ENCODE assay signal across 14 cellular contexts in the genomic region with DNA sequence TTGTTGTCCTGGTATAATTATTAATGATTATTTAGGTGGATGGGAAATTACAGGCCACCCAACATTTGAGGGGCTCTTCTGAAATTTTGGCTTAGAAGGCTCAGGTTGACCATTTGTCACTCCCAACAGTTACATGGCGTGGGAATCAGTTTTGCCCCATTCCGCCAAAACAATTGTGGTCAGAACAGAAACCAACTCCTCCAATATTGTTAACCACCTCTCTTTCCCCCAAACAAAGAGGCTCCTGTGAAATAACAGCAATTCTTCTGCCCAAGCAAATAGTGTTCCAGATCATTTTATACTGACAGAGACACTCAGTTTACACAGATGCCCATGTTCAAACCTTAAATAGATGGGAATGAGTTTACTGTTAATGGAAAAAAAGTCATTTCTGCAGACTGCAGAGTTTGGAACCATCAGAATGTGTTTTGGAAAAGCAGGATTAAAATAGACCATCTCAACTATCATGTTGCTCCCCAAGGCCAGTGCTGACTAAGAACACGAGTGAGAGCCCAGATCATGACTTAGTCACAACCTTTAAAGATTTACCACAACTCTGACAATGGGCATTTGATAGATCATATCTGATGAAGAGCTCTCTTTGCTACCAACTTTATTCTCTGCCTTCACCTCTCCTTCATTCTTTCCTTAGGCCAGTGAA.
DNase-seq lines count a peak whose midpoint lies in the region; ATAC-seq, FAIRE-seq and TF ChIP-seq lines count a peak whose summit lies in the region.
"Had no signal": no experiment of that assay in that cellular context is flagged by ENCODE, and none has a peak within 500 bp of the region (broad histone marks: within the 10 kb centered on the region; RNA-seq: fewer than 3 reads in every experiment).

No MANE protein-coding gene starts in this region.

- peaks cover 3% of the 10 kb centered on the region for H3K27me3 Mint-ChIP-seq in activated T-helper 17 cell treated with anti-CD3 and anti-CD28 coated beads, Interleukin-2, amount 50 U/mL, for 72 hours
- H3K27me3 Mint-ChIP-seq in stimulated activated naive CD8-positive, alpha-beta T cell treated with anti-CD3 and anti-CD28 coated beads, Interleukin-15, amount 100 ng/mL, for 72 hours, result peaks cover 6% of the 10 kb centered on the region

- H3K9ac ChIP-seq in mammary epithelial cell (ENCODE audit: insufficient read depth, low read length), result no peak overlapping the region

- intact Hi-C loops in mammary epithelial cell (cut with micrococcal nuclease) (no loop called here), breast epithelium (cut with DNase I; ENCODE audit: low total_unique reads) (no loop called here), psoas muscle (cut with DNase I) (no loop called here)

- H3K4me1 ChIP-seq in mammary epithelial cell (ENCODE audit: insufficient read depth, low read length) (peaks cover 10% of the 10 kb centered on the region), breast epithelium (no peaks in the 10 kb centered on the region), psoas muscle (no peaks in the 10 kb centered on the region)
- H3K4me1 ChIP-seq: ascending aorta had no signal

- H2AFZ ChIP-seq in mammary epithelial cell (ENCODE audit: low read depth, low read length), result no peak overlapping the region

- H3K4me3 Mint-ChIP-seq in activated T-helper 17 cell treated with anti-CD3 and anti-CD28 coated beads, Interleukin-2, amount 50 U/mL, for 72 hours, result no peak overlapping the region
- H3K4me3 Mint-ChIP-seq in stimulated activated naive CD8-positive, alpha-beta T cell treated with anti-CD3 and anti-CD28 coated beads, Interleukin-15, amount 100 ng/mL, for 72 hours, result no peak overlapping the region

- 65% methylated on average over 3 of the region's 3 CpGs for WGBS in mammary epithelial cell (ENCODE audit: low coverage, missing lambda C conversion rate)
- WGBS in psoas muscle, 3 donors, result 70 to 74% (median 71%) methylated on average over 3 of the region's 3 CpGs

- H3K9me3 ChIP-seq in mammary epithelial cell (replicated peaks; ENCODE audit: insufficient read depth, low read length) (no peaks in the 10 kb centered on the region), breast epithelium (no peaks in the 10 kb centered on the region), psoas muscle (no peaks in the 10 kb centered on the region)
- H3K9me3 ChIP-seq: ascending aorta had no signal

- no peak overlapping the region for H3K27ac Mint-ChIP-seq in activated T-helper 17 cell treated with anti-CD3 and anti-CD28 coated beads, Interleukin-2, amount 50 U/mL, for 72 hours
- no peak overlapping the region for H3K27ac Mint-ChIP-seq in stimulated activated naive CD8-positive, alpha-beta T cell treated with anti-CD3 and anti-CD28 coated beads, Interleukin-15, amount 100 ng/mL, for 72 hours

- no peaks in the 10 kb centered on the region for H3K36me3 ChIP-seq in mammary epithelial cell (ENCODE audit: insufficient read depth, low read length)
- H3K36me3 ChIP-seq in breast epithelium, result peaks cover 5% of the 10 kb centered on the region
- H3K36me3 ChIP-seq in psoas muscle (ENCODE audit: insufficient read depth in 1 of 2, low read depth in 1 of 2), result peaks cover 0 to 26% of the 10 kb centered on the region in 2 donors

- ATAC-seq in HG02981 (IDR thresholded peaks at IDR 0.05; ENCODE audit: unreplicated experiment), result peak; percentile 73
- ATAC-seq in activated T-helper 17 cell treated with anti-CD3 and anti-CD28 coated beads, Interleukin-2, amount 50 U/mL, for 72 hours (replicated peaks), result peak; percentile 80
- peak; percentile 58 for ATAC-seq in stimulated activated naive CD8-positive, alpha-beta T cell treated with anti-CD3 and anti-CD28 coated beads, Interleukin-15, amount 100 ng/mL, for 72 hours
- no peak for ATAC-seq in psoas muscle

- H3K27me3 ChIP-seq in mammary epithelial cell (ENCODE audit: insufficient read depth, low read length) (no peaks in the 10 kb centered on the region), breast epithelium (no peaks in the 10 kb centered on the region), psoas muscle (ENCODE audit: insufficient read depth in 3 of 3, low read length in 2 of 3) (no peaks in the 10 kb centered on the region)
- H3K27me3 ChIP-seq: ascending aorta had no signal

- H3K4me3 ChIP-seq in mammary epithelial cell (replicated peaks in 1 of 3; ENCODE audit: insufficient read depth in 1 of 3, low read depth in 2 of 3, low read length in 3 of 3) (no peak overlapping the region), breast epithelium (no peak overlapping the region), psoas muscle (no peak overlapping the region)
- H3K4me3 ChIP-seq: ascending aorta had no signal

- no TSS peak for BruUV-seq in mammary epithelial cell (replicated peaks; lab: Mats Ljungman, UMichigan)

- H3K4me2 ChIP-seq in mammary epithelial cell (ENCODE audit: insufficient read depth, low read depth, low read length), result no peak overlapping the region

- DNase-seq in mammary epithelial cell, result peak; percentile 76
- DNase-seq in breast epithelium (ENCODE audit: low spot score in 2 of 2), result no peak
- no peak for DNase-seq in stimulated activated naive CD8-positive, alpha-beta T cell treated with anti-CD3 and anti-CD28 coated beads, Interleukin-15, amount 100 ng/mL, for 72 hours
- no peak for DNase-seq in psoas muscle
- DNase-seq in D721Med (ENCODE audit: insufficient read length, low spot score), result no peak
- no peak for DNase-seq in COR-L47 (lab: John Stamatoyannopoulos, UW)
- DNase-seq: activated CD4-positive, alpha-beta T cell treated with anti-CD3 and anti-CD28 coated beads for 4 hours; midbrain; NCI-H1105; stimulated activated CD4-positive, alpha-beta T cell treated with anti-CD3 and anti-CD28 coated beads, Interleukin-12 subunit alpha, Interleukin-12 subunit beta, amount 100 ng/mL, for 4 hours had no signal

- no peak for TF ChIP-seq POLR2A in breast epithelium (IDR thresholded peaks at IDR 0.05)

- in situ Hi-C loops in mammary epithelial cell (cut with MboI; ENCODE audit: low sequenced_read_pairs in 2 of 2), result no loop called here

- dilution Hi-C loops in mammary epithelial cell (cut with HindIII; ENCODE audit: low sequenced_read_pairs), result no loop called here

- no peaks in the 10 kb centered on the region for H3K4me1 Mint-ChIP-seq in activated T-helper 17 cell treated with anti-CD3 and anti-CD28 coated beads, Interleukin-2, amount 50 U/mL, for 72 hours
- peaks cover 9% of the 10 kb centered on the region for H3K4me1 Mint-ChIP-seq in stimulated activated naive CD8-positive, alpha-beta T cell treated with anti-CD3 and anti-CD28 coated beads, Interleukin-15, amount 100 ng/mL, for 72 hours

- CTCF ChIA-PET in mammary epithelial cell (lab: Charles Lee; ENCODE audit: low non-redundant PET), result no interaction called here

- no peak overlapping the region for H3K27ac ChIP-seq in mammary epithelial cell (ENCODE audit: insufficient read depth, low read depth, low read length)
- H3K27ac ChIP-seq in breast epithelium, result no peak overlapping the region
- H3K27ac ChIP-seq in psoas muscle, result no peak overlapping the region
- H3K27ac ChIP-seq: ascending aorta had no signal

- no peak for FAIRE-seq in D721Med (lab: Jason Lieb, UNC)
- FAIRE-seq: frontal cortex had no signal

- H4K20me1 ChIP-seq in mammary epithelial cell (ENCODE audit: insufficient read depth, low read length), result no peaks in the 10 kb centered on the region

- peaks cover 4% of the 10 kb centered on the region for H3K9me3 Mint-ChIP-seq in activated T-helper 17 cell treated with anti-CD3 and anti-CD28 coated beads, Interleukin-2, amount 50 U/mL, for 72 hours
- H3K9me3 Mint-ChIP-seq in stimulated activated naive CD8-positive, alpha-beta T cell treated with anti-CD3 and anti-CD28 coated beads, Interleukin-15, amount 100 ng/mL, for 72 hours, result no peaks in the 10 kb centered on the region

- H3K79me2 ChIP-seq in mammary epithelial cell (ENCODE audit: insufficient read depth, low read length), result no peaks in the 10 kb centered on the region

- no peaks in the 10 kb centered on the region for H3K36me3 Mint-ChIP-seq in activated T-helper 17 cell treated with anti-CD3 and anti-CD28 coated beads, Interleukin-2, amount 50 U/mL, for 72 hours (ENCODE audit: low read depth)

- TF ChIP-seq CTCF in mammary epithelial cell (conservative IDR thresholded peaks at IDR 0.05 in 1 of 2, IDR thresholded peaks at IDR 0.05 in 1 of 2; ENCODE audit: extremely low read depth in 1 of 2, insufficient read depth in 1 of 2, low read depth in 1 of 2, low read length in 2 of 2) (no peak), breast epithelium (IDR thresholded peaks at IDR 0.05) (no peak), psoas muscle (IDR thresholded peaks at IDR 0.05) (no peak), D721Med (IDR thresholded peaks at IDR 0.05; ENCODE audit: insufficient read depth, missing control alignments) (no peak)

Comparison
In these comparisons a context has a peak if more than half of its experiments do, and no peak if none do; other contexts are left out.
1. ATAC-seq: peak in HG02981 (single experiment), activated T-helper 17 cell treated with anti-CD3 and anti-CD28 coated beads, Interleukin-2, amount 50 U/mL, for 72 hours (single experiment) and stimulated activated naive CD8-positive, alpha-beta T cell treated with anti-CD3 and anti-CD28 coated beads, Interleukin-15, amount 100 ng/mL, for 72 hours (single experiment); none in psoas muscle (0 of 4).